In the genomic region with DNA sequence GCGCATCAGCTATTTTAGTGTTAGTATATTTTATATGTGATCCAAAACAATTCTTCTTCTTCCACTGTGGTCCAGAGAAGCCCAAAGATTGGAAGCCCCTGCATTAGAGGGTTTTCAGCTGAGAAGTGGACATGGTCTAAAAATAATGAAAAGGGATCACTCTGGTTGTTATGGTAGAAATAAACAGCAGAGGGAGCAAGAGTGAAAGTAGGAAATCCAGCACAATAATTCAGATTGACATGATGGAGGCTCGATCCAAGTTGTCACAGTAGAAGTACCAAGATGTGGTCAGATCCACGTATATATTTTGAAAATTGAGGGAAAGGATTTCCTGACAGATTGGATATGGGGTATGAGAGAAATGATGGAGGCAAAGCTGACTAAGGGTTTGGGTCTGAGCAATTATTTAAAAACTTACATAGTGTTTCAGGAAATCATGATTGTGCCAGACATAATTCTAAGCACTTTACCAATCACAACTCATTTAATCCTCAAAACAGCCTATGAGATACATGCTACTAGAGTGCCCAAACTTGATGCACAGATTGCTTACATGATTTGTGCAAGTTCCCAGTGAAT, we compare ENCODE assay signal across 9 cellular contexts. TPM values are rescaled to one million over a fixed set of nuclear protein-coding genes. Genes with fewer than 3 reads are reported as not detected.
DNase-seq lines count a peak whose midpoint lies in the region; ATAC-seq, FAIRE-seq and TF ChIP-seq lines count a peak whose summit lies in the region.
"Had no signal": no experiment of that assay in that cellular context is flagged by ENCODE, and none has a peak within 500 bp of the region (broad histone marks: within the 10 kb centered on the region; RNA-seq: fewer than 3 reads in every experiment).

No MANE protein-coding gene starts in this region.

- no peak for DNase-seq in activated CD8-positive, alpha-beta T cell treated with anti-CD3 and anti-CD28 coated beads for 36 hours
- no peak for DNase-seq in activated CD8-positive, alpha-beta T cell treated with anti-CD3 and anti-CD28 coated beads, Interleukin-2, amount 10 ng/mL, durations not matched to agents 7 days and 5 days
- DNase-seq in SKM-1 treated with dmso at 0.1 percent for 144 hours (lab: John Stamatoyannopoulos, UW; ENCODE audit: unreplicated experiment): peak; percentile 38
- DNase-seq in small intestine: peak; percentile 58

- H3K4me1 ChIP-seq in gastroesophageal sphincter: no peaks in the 10 kb centered on the region
- H3K4me1 ChIP-seq in small intestine (ENCODE audit: control insufficient read depth in 2 of 2, insufficient read depth in 1 of 2, low read depth in 1 of 2, low read length in 1 of 2): no peaks in the 10 kb centered on the region

- H3K27ac Mint-ChIP-seq in activated CD8-positive, alpha-beta T cell treated with anti-CD3 and anti-CD28 coated beads for 36 hours: no peak overlapping the region
- H3K27ac Mint-ChIP-seq in activated CD8-positive, alpha-beta T cell treated with anti-CD3 and anti-CD28 coated beads, Interleukin-2, amount 10 ng/mL, durations not matched to agents 7 days and 5 days: no peak overlapping the region
- H3K27ac Mint-ChIP-seq: activated naive CD8-positive, alpha-beta T cell had no signal

- no peak for FAIRE-seq in small intestine (lab: Jason Lieb, UNC)

- H3K4me3 ChIP-seq in gastroesophageal sphincter: no peak overlapping the region
- H3K4me3 ChIP-seq in small intestine (ENCODE audit: low read depth in 1 of 2, low read length in 2 of 2): no peak overlapping the region

- no peaks in the 10 kb centered on the region for H3K9me3 Mint-ChIP-seq in activated CD8-positive, alpha-beta T cell treated with anti-CD3 and anti-CD28 coated beads for 36 hours
- H3K9me3 Mint-ChIP-seq in activated CD8-positive, alpha-beta T cell treated with anti-CD3 and anti-CD28 coated beads, Interleukin-2, amount 10 ng/mL, durations not matched to agents 7 days and 5 days (ENCODE audit: insufficient read depth): no peaks in the 10 kb centered on the region

- no peak for ATAC-seq in activated CD8-positive, alpha-beta T cell treated with anti-CD3 and anti-CD28 coated beads for 36 hours
- no peak for ATAC-seq in activated CD8-positive, alpha-beta T cell treated with anti-CD3 and anti-CD28 coated beads, Interleukin-2, amount 10 ng/mL, durations not matched to agents 7 days and 5 days
- ATAC-seq in HG03196 (IDR thresholded peaks at IDR 0.05; ENCODE audit: unreplicated experiment): peak; percentile 63
- peak; percentile 31 for ATAC-seq in gastroesophageal sphincter
- no peak for ATAC-seq in HG02678 (IDR thresholded peaks at IDR 0.05; ENCODE audit: unreplicated experiment)
- ATAC-seq in HG02571 (IDR thresholded peaks at IDR 0.05; ENCODE audit: unreplicated experiment): no peak

- H3K36me3 ChIP-seq in gastroesophageal sphincter (no peaks in the 10 kb centered on the region), small intestine (ENCODE audit: control insufficient read depth in 2 of 2, insufficient read depth in 2 of 2, low read length in 2 of 2) (no peaks in the 10 kb centered on the region)

- WGBS in gastroesophageal sphincter (ENCODE audit: low coverage in 1 of 2), 2 donors: 43 to 47% methylated on average over 3 of the region's 3 CpGs
- 30 to 37% (median 32%) methylated on average over 3 of the region's 3 CpGs for WGBS in small intestine, 3 donors

- POLR2A ChIA-PET in activated CD8-positive, alpha-beta T cell treated with anti-CD3 and anti-CD28 coated beads for 36 hours (lab: Charles Lee): no interaction called here
- POLR2A ChIA-PET in activated CD8-positive, alpha-beta T cell treated with anti-CD3 and anti-CD28 coated beads, Interleukin-2, amount 10 ng/mL, durations not matched to agents 7 days and 5 days (lab: Charles Lee): no interaction called here

- no peak overlapping the region for H3K27ac ChIP-seq in gastroesophageal sphincter
- no peak overlapping the region for H3K27ac ChIP-seq in small intestine (ENCODE audit: low read depth in 1 of 2, low read length in 1 of 2)

- H3K4me3 Mint-ChIP-seq in activated CD8-positive, alpha-beta T cell treated with anti-CD3 and anti-CD28 coated beads for 36 hours: no peak overlapping the region
- H3K4me3 Mint-ChIP-seq in activated CD8-positive, alpha-beta T cell treated with anti-CD3 and anti-CD28 coated beads, Interleukin-2, amount 10 ng/mL, durations not matched to agents 7 days and 5 days: no peak overlapping the region
- H3K4me3 Mint-ChIP-seq: activated naive CD8-positive, alpha-beta T cell had no signal

- no peaks in the 10 kb centered on the region for H3K4me1 Mint-ChIP-seq in activated CD8-positive, alpha-beta T cell treated with anti-CD3 and anti-CD28 coated beads for 36 hours (ENCODE audit: low read depth)
- H3K4me1 Mint-ChIP-seq in activated CD8-positive, alpha-beta T cell treated with anti-CD3 and anti-CD28 coated beads, Interleukin-2, amount 10 ng/mL, durations not matched to agents 7 days and 5 days (ENCODE audit: low read depth): no peaks in the 10 kb centered on the region

- TF ChIP-seq POLR2A in gastroesophageal sphincter (IDR thresholded peaks at IDR 0.05): no peak

- H3K27me3 ChIP-seq in gastroesophageal sphincter (no peaks in the 10 kb centered on the region), small intestine (ENCODE audit: control insufficient read depth in 2 of 2, insufficient read depth in 2 of 2, low read length in 2 of 2) (no peaks in the 10 kb centered on the region)

- TF ChIP-seq EP300 in gastroesophageal sphincter (IDR thresholded peaks at IDR 0.05): no peak

- H3K9me3 ChIP-seq in gastroesophageal sphincter (no peaks in the 10 kb centered on the region), small intestine (ENCODE audit: control insufficient read depth, low read depth) (no peaks in the 10 kb centered on the region)

- TF ChIP-seq CTCF in activated CD8-positive, alpha-beta T cell treated with anti-CD3 and anti-CD28 coated beads for 36 hours (IDR thresholded peaks at IDR 0.05): peak; percentile 50
- TF ChIP-seq CTCF in gastroesophageal sphincter (IDR thresholded peaks at IDR 0.05): peak; percentile 27 to 62 (median 58)

- H3K27me3 Mint-ChIP-seq in activated CD8-positive, alpha-beta T cell treated with anti-CD3 and anti-CD28 coated beads for 36 hours: peaks cover 4% of the 10 kb centered on the region
- H3K27me3 Mint-ChIP-seq in activated CD8-positive, alpha-beta T cell treated with anti-CD3 and anti-CD28 coated beads, Interleukin-2, amount 10 ng/mL, durations not matched to agents 7 days and 5 days (ENCODE audit: low read depth): peaks cover 7% of the 10 kb centered on the region

- CTCF ChIA-PET in activated CD8-positive, alpha-beta T cell treated with anti-CD3 and anti-CD28 coated beads for 36 hours (lab: Charles Lee): interaction anchor here (1.1 to 3.0 kb wide), 8 partner anchors 12 to 73 kb away, joined by 3 to 22 read pairs (median 4); no protein-coding TSS in a partner anchor
- CTCF ChIA-PET in activated CD8-positive, alpha-beta T cell treated with anti-CD3 and anti-CD28 coated beads, Interleukin-2, amount 10 ng/mL, durations not matched to agents 7 days and 5 days (lab: Charles Lee): interaction anchor here (0.7 to 1.3 kb wide), 4 partner anchors 18 to 79 kb away, joined by 3 to 6 read pairs (median 4); no protein-coding TSS in a partner anchor

- intact Hi-C loops in activated CD8-positive, alpha-beta T cell treated with anti-CD3 and anti-CD28 coated beads for 36 hours (cut with micrococcal nuclease): loop anchor here (1.0 kb wide), 1 partner anchor 62 kb away; no protein-coding TSS in a partner anchor

- no peaks in the 10 kb centered on the region for H3K36me3 Mint-ChIP-seq in activated CD8-positive, alpha-beta T cell treated with anti-CD3 and anti-CD28 coated beads for 36 hours (ENCODE audit: low read depth)
- no peaks in the 10 kb centered on the region for H3K36me3 Mint-ChIP-seq in activated CD8-positive, alpha-beta T cell treated with anti-CD3 and anti-CD28 coated beads, Interleukin-2, amount 10 ng/mL, durations not matched to agents 7 days and 5 days (ENCODE audit: low read depth)
- H3K36me3 Mint-ChIP-seq: activated naive CD8-positive, alpha-beta T cell had no signal

RNA-seq across cellular contexts. Expression of a gene that starts 17.0 kb away (rescaled TPM):
- under 1 TPM in 1 of 2 experiments, not detected in 1; 0.09 TPM for total RNA-seq in activated CD8-positive, alpha-beta T cell treated with anti-CD3 and anti-CD28 coated beads for 36 hours
- not detected for total RNA-seq in activated CD8-positive, alpha-beta T cell treated with anti-CD3 and anti-CD28 coated beads, Interleukin-2, amount 10 ng/mL, durations not matched to agents 7 days and 5 days
- 10 to 100 TPM in 1 of 4 donors, 1 to 10 TPM in 3; 3.9 to 13.4 (median 6.3) TPM for total RNA-seq in gastroesophageal sphincter
- 10 to 100 TPM; 10.1 to 15.0 (median 12.2) TPM for polyA plus RNA-seq in small intestine

RNA-seq across cellular contexts. Expression of a gene that starts 20.4 kb away (rescaled TPM):
- total RNA-seq in activated CD8-positive, alpha-beta T cell treated with anti-CD3 and anti-CD28 coated beads for 36 hours: not detected
- not detected for total RNA-seq in activated CD8-positive, alpha-beta T cell treated with anti-CD3 and anti-CD28 coated beads, Interleukin-2, amount 10 ng/mL, durations not matched to agents 7 days and 5 days
- total RNA-seq in gastroesophageal sphincter: 10 to 100 TPM; 33.8 to 66.6 (median 42.0) TPM
- polyA plus RNA-seq in small intestine: 10 to 100 TPM in 1 of 3 donors, 1 to 10 TPM in 2; 1.8 to 10.7 (median 4.3) TPM

Comparison
In these comparisons a context has a peak if more than half of its experiments do, and no peak if none do; other contexts are left out.
1. ATAC-seq: peak in HG03196 (single experiment) and gastroesophageal sphincter (single experiment); none in activated CD8-positive, alpha-beta T cell treated with anti-CD3 and anti-CD28 coated beads for 36 hours (single experiment), activated CD8-positive, alpha-beta T cell treated with anti-CD3 and anti-CD28 coated beads, Interleukin-2, amount 10 ng/mL, durations not matched to agents 7 days and 5 days (single experiment), HG02678 (single experiment) and HG02571 (single experiment).
2. DNase-seq: peak in SKM-1 treated with dmso at 0.1 percent for 144 hours (single experiment) and small intestine (single experiment); none in activated CD8-positive, alpha-beta T cell treated with anti-CD3 and anti-CD28 coated beads for 36 hours (single experiment) and activated CD8-positive, alpha-beta T cell treated with anti-CD3 and anti-CD28 coated beads, Interleukin-2, amount 10 ng/mL, durations not matched to agents 7 days and 5 days (single experiment).
3. RNA of a gene that starts 20.4 kb away (total RNA-seq): 33.8 to 66.6 TPM in gastroesophageal sphincter; not detected in activated CD8-positive, alpha-beta T cell treated with anti-CD3 and anti-CD28 coated beads for 36 hours and not detected in activated CD8-positive, alpha-beta T cell treated with anti-CD3 and anti-CD28 coated beads, Interleukin-2, amount 10 ng/mL, durations not matched to agents 7 days and 5 days; every median in the first group is over 10 times any median in the second.